In genomic region chr21:37220981-37221664, GRCh38 we compare ENCODE assay signal across 1 cellular context.
TF ChIP-seq lines count a peak whose summit lies in the region.

No MANE protein-coding gene starts in this region.

TF ChIP-seq in HepG2, 621 proteins besides CTCF, POLR2A, EP300 and RAD21 (continued from another document and continues in another):
- TF ChIP-seq ZBTB26 (CRISPR knock-in tag; IDR thresholded peaks at IDR 0.05; ENCODE audit: borderline replicate concordance) (peak; percentile 63; the same call in 1 of the 2 replicates), CEBPB (IDR thresholded peaks at IDR 0.05; ENCODE audit: borderline replicate concordance, low read depth, low read length) (no peak), TCF12 (IDR thresholded peaks at IDR 0.05) (no peak), TCF12 (CRISPR knock-in tag; IDR thresholded peaks at IDR 0.05) (no peak), DNMT1 (CRISPR knock-in tag; IDR thresholded peaks at IDR 0.05) (peak; percentile 59), PRDM15 (CRISPR knock-in tag; IDR thresholded peaks at IDR 0.05) (peak; percentile 90), ZNF280D (CRISPR knock-in tag; IDR thresholded peaks at IDR 0.05) (peak; percentile 71; the same call in 1 of the 2 replicates), YEATS4 (CRISPR knock-in tag; IDR thresholded peaks at IDR 0.05; ENCODE audit: borderline replicate concordance) (peak; percentile 81; the same call in 1 of the 2 replicates), ZSCAN9 (CRISPR knock-in tag; IDR thresholded peaks at IDR 0.05; ENCODE audit: borderline replicate concordance) (0 out of 2 replicates have a peak, but pooled peaks have one; percentile 63), MAFK (conservative IDR thresholded peaks at IDR 0.05 in 1 of 2, IDR thresholded peaks at IDR 0.05 in 1 of 2; ENCODE audit: low read length in 2 of 2) (no peak), AKAP8 (CRISPR knock-in tag; IDR thresholded peaks at IDR 0.05) (0 out of 2 replicates have a peak, but pooled peaks have one; percentile 62), ATRX (CRISPR knock-in tag; IDR thresholded peaks at IDR 0.05; ENCODE audit: borderline replicate concordance) (no peak), JUNB (CRISPR knock-in tag; IDR thresholded peaks at IDR 0.05; ENCODE audit: borderline replicate concordance) (no peak), ZNF878 (CRISPR knock-in tag; IDR thresholded peaks at IDR 0.05) (peak; percentile 77), HNRNPLL (IDR thresholded peaks at IDR 0.05; ENCODE audit: low read depth, low read length, poor library complexity, severe bottlenecking) (peak; percentile 71), ZNF891 (CRISPR knock-in tag; IDR thresholded peaks at IDR 0.05) (peak; percentile 59; the same call in 1 of the 2 replicates), SP140L (CRISPR knock-in tag; IDR thresholded peaks at IDR 0.05; ENCODE audit: borderline replicate concordance) (peak; percentile 51; the same call in 1 of the 2 replicates), SOX13 (IDR thresholded peaks at IDR 0.05) (no peak; the same call in 1 of the 2 replicates), SOX13 (CRISPR knock-in tag; conservative IDR thresholded peaks at IDR 0.05 in 1 of 2, IDR thresholded peaks at IDR 0.05 in 1 of 2) (peak in 1 of 2 experiments; percentile 60; a peak in 2 of 4 replicates), ZNF556 (CRISPR knock-in tag; IDR thresholded peaks at IDR 0.05; ENCODE audit: borderline replicate concordance) (peak; percentile 85; the same call in 1 of the 2 replicates), KDM6A (CRISPR knock-in tag; IDR thresholded peaks at IDR 0.05; ENCODE audit: low read depth) (no peak), TBL1XR1 (IDR thresholded peaks at IDR 0.05; ENCODE audit: borderline replicate concordance, low read length, partially characterized antibody) (peak; percentile 42), NFKBIZ (CRISPR knock-in tag; IDR thresholded peaks at IDR 0.05) (no peak), HDAC2 (CRISPR knock-in tag; IDR thresholded peaks at IDR 0.05) (peak; percentile 84), NCOR1 (IDR thresholded peaks at IDR 0.05; ENCODE audit: borderline replicate concordance, low read length) (no peak), PCBP2 (optimal IDR thresholded peaks at IDR 0.05; ENCODE audit: low read depth, low read length, poor library complexity, severe bottlenecking) (no peak), FOXK1 (CRISPR knock-in tag; IDR thresholded peaks at IDR 0.05; ENCODE audit: borderline replicate concordance, low read depth) (peak; percentile 52; the same call in 1 of the 2 replicates), GFI1 (CRISPR knock-in tag; IDR thresholded peaks at IDR 0.05; ENCODE audit: borderline replicate concordance) (no peak), ZFP41 (CRISPR knock-in tag; IDR thresholded peaks at IDR 0.05; ENCODE audit: borderline replicate concordance) (no peak), WIZ (CRISPR knock-in tag; IDR thresholded peaks at IDR 0.05) (peak; percentile 84), ZNF574 (CRISPR knock-in tag; IDR thresholded peaks at IDR 0.05) (peak; percentile 98), ZNF430 (CRISPR knock-in tag; IDR thresholded peaks at IDR 0.05) (peak; percentile 76)
- TF ChIP-seq, protein P1, sequence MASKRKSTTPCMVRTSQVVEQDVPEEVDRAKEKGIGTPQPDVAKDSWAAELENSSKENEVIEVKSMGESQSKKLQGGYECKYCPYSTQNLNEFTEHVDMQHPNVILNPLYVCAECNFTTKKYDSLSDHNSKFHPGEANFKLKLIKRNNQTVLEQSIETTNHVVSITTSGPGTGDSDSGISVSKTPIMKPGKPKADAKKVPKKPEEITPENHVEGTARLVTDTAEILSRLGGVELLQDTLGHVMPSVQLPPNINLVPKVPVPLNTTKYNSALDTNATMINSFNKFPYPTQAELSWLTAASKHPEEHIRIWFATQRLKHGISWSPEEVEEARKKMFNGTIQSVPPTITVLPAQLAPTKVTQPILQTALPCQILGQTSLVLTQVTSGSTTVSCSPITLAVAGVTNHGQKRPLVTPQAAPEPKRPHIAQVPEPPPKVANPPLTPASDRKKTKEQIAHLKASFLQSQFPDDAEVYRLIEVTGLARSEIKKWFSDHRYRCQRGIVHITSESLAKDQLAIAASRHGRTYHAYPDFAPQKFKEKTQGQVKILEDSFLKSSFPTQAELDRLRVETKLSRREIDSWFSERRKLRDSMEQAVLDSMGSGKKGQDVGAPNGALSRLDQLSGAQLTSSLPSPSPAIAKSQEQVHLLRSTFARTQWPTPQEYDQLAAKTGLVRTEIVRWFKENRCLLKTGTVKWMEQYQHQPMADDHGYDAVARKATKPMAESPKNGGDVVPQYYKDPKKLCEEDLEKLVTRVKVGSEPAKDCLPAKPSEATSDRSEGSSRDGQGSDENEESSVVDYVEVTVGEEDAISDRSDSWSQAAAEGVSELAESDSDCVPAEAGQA (IDR thresholded peaks at IDR 0.05; ENCODE audit: low read depth), result peak; percentile 56; the same call in 1 of the 2 replicates
- TF ChIP-seq, protein P1 (CRISPR knock-in tag; IDR thresholded peaks at IDR 0.05; ENCODE audit: borderline replicate concordance), result peak; percentile 74; the same call in 1 of the 2 replicates
- TF ChIP-seq, protein P2, sequence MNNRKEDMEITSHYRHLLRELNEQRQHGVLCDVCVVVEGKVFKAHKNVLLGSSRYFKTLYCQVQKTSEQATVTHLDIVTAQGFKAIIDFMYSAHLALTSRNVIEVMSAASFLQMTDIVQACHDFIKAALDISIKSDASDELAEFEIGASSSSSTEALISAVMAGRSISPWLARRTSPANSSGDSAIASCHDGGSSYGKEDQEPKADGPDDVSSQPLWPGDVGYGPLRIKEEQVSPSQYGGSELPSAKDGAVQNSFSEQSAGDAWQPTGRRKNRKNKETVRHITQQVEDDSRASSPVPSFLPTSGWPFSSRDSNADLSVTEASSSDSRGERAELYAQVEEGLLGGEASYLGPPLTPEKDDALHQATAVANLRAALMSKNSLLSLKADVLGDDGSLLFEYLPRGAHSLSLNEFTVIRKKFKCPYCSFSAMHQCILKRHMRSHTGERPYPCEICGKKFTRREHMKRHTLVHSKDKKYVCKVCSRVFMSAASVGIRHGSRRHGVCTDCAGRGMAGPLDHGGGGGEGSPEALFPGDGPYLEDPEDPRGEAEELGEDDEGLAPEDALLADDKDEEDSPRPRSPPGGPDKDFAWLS (CRISPR knock-in tag; IDR thresholded peaks at IDR 0.05; ENCODE audit: borderline replicate concordance), result no peak
- TF ChIP-seq, protein P3, sequence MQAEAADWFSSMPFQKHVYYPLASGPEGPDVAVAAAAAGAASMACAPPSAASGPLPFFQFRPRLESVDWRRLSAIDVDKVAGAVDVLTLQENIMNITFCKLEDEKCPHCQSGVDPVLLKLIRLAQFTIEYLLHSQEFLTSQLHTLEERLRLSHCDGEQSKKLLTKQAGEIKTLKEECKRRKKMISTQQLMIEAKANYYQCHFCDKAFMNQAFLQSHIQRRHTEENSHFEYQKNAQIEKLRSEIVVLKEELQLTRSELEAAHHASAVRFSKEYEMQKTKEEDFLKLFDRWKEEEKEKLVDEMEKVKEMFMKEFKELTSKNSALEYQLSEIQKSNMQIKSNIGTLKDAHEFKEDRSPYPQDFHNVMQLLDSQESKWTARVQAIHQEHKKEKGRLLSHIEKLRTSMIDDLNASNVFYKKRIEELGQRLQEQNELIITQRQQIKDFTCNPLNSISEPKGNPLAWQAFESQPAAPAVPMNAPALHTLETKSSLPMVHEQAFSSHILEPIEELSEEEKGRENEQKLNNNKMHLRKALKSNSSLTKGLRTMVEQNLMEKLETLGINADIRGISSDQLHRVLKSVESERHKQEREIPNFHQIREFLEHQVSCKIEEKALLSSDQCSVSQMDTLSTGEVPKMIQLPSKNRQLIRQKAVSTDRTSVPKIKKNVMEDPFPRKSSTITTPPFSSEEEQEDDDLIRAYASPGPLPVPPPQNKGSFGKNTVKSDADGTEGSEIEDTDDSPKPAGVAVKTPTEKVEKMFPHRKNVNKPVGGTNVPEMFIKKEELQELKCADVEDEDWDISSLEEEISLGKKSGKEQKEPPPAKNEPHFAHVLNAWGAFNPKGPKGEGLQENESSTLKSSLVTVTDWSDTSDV (CRISPR knock-in tag; IDR thresholded peaks at IDR 0.05), result no peak; the same call in 1 of the 2 replicates
